In genomic region chr15:58424722-58425121, GRCh38 we compare ENCODE assay signal across 21 cellular contexts. TPM values are rescaled to one million over a fixed set of nuclear protein-coding genes. Genes with fewer than 3 reads are reported as not detected.
DNase-seq lines count a peak whose midpoint lies in the region; ATAC-seq, FAIRE-seq and TF ChIP-seq lines count a peak whose summit lies in the region.
"Had no signal": no experiment of that assay in that cellular context is flagged by ENCODE, and none has a peak within 500 bp of the region (broad histone marks: within the 10 kb centered on the region; RNA-seq: fewer than 3 reads in every experiment).

No MANE protein-coding gene starts in this region.

- intact Hi-C loops in GM12878 (cut with micrococcal nuclease; ENCODE audit: unreplicated experiment) = no loop called here
- intact Hi-C loops in right lobe of liver (cut with DNase I) = no loop called here

- peak overlapping the region; percentile 36; the same call in 1 of the 2 replicates for H3K27ac ChIP-seq in C4-2B
- H3K27ac ChIP-seq in GM12878 (ENCODE audit: control insufficient read depth, insufficient read depth) = no peak overlapping the region
- peak overlapping the region; percentile 7 for H3K27ac ChIP-seq in hepatocyte
- H3K27ac ChIP-seq in right lobe of liver = peak overlapping the region; percentile 12 to 93 (median 60)

- CTCF ChIA-PET in GM12878 (lab: Yijun Ruan, JAX) = interaction anchor here (1.2 kb wide), 1 partner anchor 116 kb away, joined by 3 read pairs; no protein-coding TSS in a partner anchor

- H3K9me2 ChIP-seq in hepatocyte (replicated peaks; ENCODE audit: insufficient read depth) = no peaks in the 10 kb centered on the region

- POLR2A ChIA-PET in GM12878 (lab: Charles Lee) = interaction anchor here (0.7 kb wide), 1 partner anchor 72 kb away, joined by 3 read pairs; no protein-coding TSS in a partner anchor

- H3K27me3 ChIP-seq in GM12878 (replicated peaks in 1 of 2; ENCODE audit: control insufficient read depth in 2 of 2, insufficient read depth in 2 of 2, low read length in 1 of 2) (no peaks in the 10 kb centered on the region), hepatocyte (no peaks in the 10 kb centered on the region), right lobe of liver (no peaks in the 10 kb centered on the region)

- no peak overlapping the region for H3K4me2 ChIP-seq in GM12878 (ENCODE audit: control insufficient read depth, insufficient read depth)
- no peak overlapping the region for H3K4me2 ChIP-seq in hepatocyte
- H3K4me2 ChIP-seq: GM23338 had no signal

- no peak for TF ChIP-seq RAD21 in GM12878 (IDR thresholded peaks at IDR 0.05; ENCODE audit: insufficient read depth, low read depth, low read length)

- ATAC-seq in GM12878 (no peak), right lobe of liver (no peak), GM21515 (IDR thresholded peaks at IDR 0.05; ENCODE audit: unreplicated experiment) (no peak)
- ATAC-seq: CD8-positive, alpha-beta T cell; GM23338; HCT116 had no signal

- in situ Hi-C loops in GM12878 (cut with MboI) = no loop called here

- H2AFZ ChIP-seq in GM12878 (ENCODE audit: control insufficient read depth, low read depth, low read length) (0 out of 2 replicates have a peak overlapping the region, but pooled peaks have one; percentile 16), hepatocyte (no peak overlapping the region)

- WGBS in GM12878 (ENCODE audit: insufficient coverage, insufficient replicate concordance, low lambda C conversion rate, missing lambda C conversion rate) = 80% methylated on average over 5 of the region's 5 CpGs
- 71% methylated on average over 5 of the region's 5 CpGs for WGBS in hepatocyte (ENCODE audit: low lambda C conversion rate, missing lambda C conversion rate)
- 49% methylated on average over 5 of the region's 5 CpGs for WGBS in right lobe of liver (ENCODE audit: insufficient coverage, low coverage, low lambda C conversion rate, missing lambda C conversion rate)

- no TSS peak for BruUV-seq in GM12878 (replicated peaks; lab: Mats Ljungman, UMichigan)

- no peak for FAIRE-seq in GM12878 (lab: Jason Lieb, UNC)
- FAIRE-seq: G401.6, GM18507 had no signal

- H3K79me2 ChIP-seq in GM12878 (ENCODE audit: control insufficient read depth, insufficient read depth, low read length) = no peaks in the 10 kb centered on the region
- H3K79me2 ChIP-seq in hepatocyte = no peaks in the 10 kb centered on the region

- H3K4me3 ChIP-seq in GM12878 = no peak overlapping the region
- H3K4me3 ChIP-seq in hepatocyte = no peak overlapping the region
- H3K4me3 ChIP-seq in right lobe of liver = no peak overlapping the region
- H3K4me3 ChIP-seq: GM23338 had no signal

- RAD21 ChIA-PET in GM12878 (lab: Charles Lee; ENCODE audit: unreplicated experiment) = no interaction called here

- TF ChIP-seq POLR2A in GM12878 (IDR thresholded peaks at IDR 0.05; ENCODE audit: low read depth, low read length) = no peak
- TF ChIP-seq POLR2A in right lobe of liver (IDR thresholded peaks at IDR 0.05) = no peak

- H3K4me1 ChIP-seq in GM12878 (ENCODE audit: control insufficient read depth, insufficient read depth, low read length) (peaks cover 12% of the 10 kb centered on the region; the same call in 1 of the 2 replicates), hepatocyte (ENCODE audit: insufficient read depth) (peaks cover 12% of the 10 kb centered on the region), right lobe of liver (peaks cover 0 to 78% (median 26%) of the 10 kb centered on the region in 4 donors)

- H4K20me1 ChIP-seq in GM12878 (ENCODE audit: control insufficient read depth, insufficient read depth) (no peaks in the 10 kb centered on the region), hepatocyte (ENCODE audit: insufficient read depth, poor library complexity, severe bottlenecking) (no peaks in the 10 kb centered on the region)

- SMC1A ChIA-PET in GM12878 (lab: Charles Lee; ENCODE audit: uncharacterized antibody, unreplicated experiment) = no interaction called here

- H3K9ac ChIP-seq in GM12878 (ENCODE audit: control insufficient read depth, insufficient read depth, low read length) = no peak overlapping the region

- no peaks in the 10 kb centered on the region for H3K9me3 ChIP-seq in GM12878 (replicated peaks; ENCODE audit: control insufficient read depth, insufficient read depth, low read length)
- no peaks in the 10 kb centered on the region for H3K9me3 ChIP-seq in hepatocyte (ENCODE audit: low read depth)
- H3K9me3 ChIP-seq in right lobe of liver = no peaks in the 10 kb centered on the region
- H3K9me3 ChIP-seq: Caco-2 had no signal

- no peaks in the 10 kb centered on the region for H3K36me3 ChIP-seq in GM12878 (ENCODE audit: control insufficient read depth in 2 of 2, insufficient read depth in 2 of 2, low read length in 1 of 2)
- no peaks in the 10 kb centered on the region for H3K36me3 ChIP-seq in hepatocyte (replicated peaks; ENCODE audit: insufficient read depth, low read depth)
- no peaks in the 10 kb centered on the region for H3K36me3 ChIP-seq in right lobe of liver

- TF ChIP-seq CTCF in C4-2B (conservative IDR thresholded peaks at IDR 0.05) = no peak
- TF ChIP-seq CTCF in GM12878 (IDR thresholded peaks at IDR 0.05 in 2 of 3, conservative IDR thresholded peaks at IDR 0.05 in 1 of 3; ENCODE audit: control insufficient read depth in 2 of 3, extremely low read depth in 1 of 3, insufficient read depth in 1 of 3, low read depth in 3 of 3, low read length in 3 of 3) = no peak
- TF ChIP-seq CTCF in hepatocyte (IDR thresholded peaks at IDR 0.05; ENCODE audit: poor library complexity) = no peak
- TF ChIP-seq CTCF in right lobe of liver (IDR thresholded peaks at IDR 0.05) = no peak
- TF ChIP-seq CTCF in GM20000 (IDR thresholded peaks at IDR 0.05; ENCODE audit: extremely low read depth, missing control alignments) = no peak

- DNase-seq in GM12878 (ENCODE audit: low read depth, low spot score) (no peak), hepatocyte (ENCODE audit: low spot score) (no peak), right lobe of liver (no peak), NCI-H2081 treated with DMSO at 0.1 percent for 48 hours (lab: John Stamatoyannopoulos, UW) (no peak), GM20000 (ENCODE audit: low spot score) (no peak)
- no peak for DNase-seq in activated CD8-positive, alpha-beta memory T cell treated with anti-CD3 and anti-CD28 coated beads, Interleukin-2, amount 50 U/mL, for 48 hours
- DNase-seq: 8988T; C1 segment of cervical spinal cord; CD4-positive, CD25-positive, alpha-beta regulatory T cell; CD8-positive, alpha-beta T cell; DMS153; DND-41; H9 had no signal

- TF ChIP-seq EP300 in GM12878 (IDR thresholded peaks at IDR 0.05; ENCODE audit: borderline replicate concordance in 1 of 2, control insufficient read depth in 1 of 2, low read depth in 2 of 2, low read length in 2 of 2) = no peak

TF ChIP-seq in GM12878, 131 proteins besides CTCF, POLR2A, EP300 and RAD21 (continues in another document):
- TF ChIP-seq TARDBP (IDR thresholded peaks at IDR 0.05; ENCODE audit: borderline replicate concordance) (no peak), TAF1 (IDR thresholded peaks at IDR 0.05; ENCODE audit: borderline replicate concordance, low read depth, low read length) (no peak), MTA2 (IDR thresholded peaks at IDR 0.05; ENCODE audit: low read depth) (no peak), BCL11A (IDR thresholded peaks at IDR 0.05; ENCODE audit: low read depth, low read length) (no peak), CHD4 (IDR thresholded peaks at IDR 0.05) (no peak), EGR1 (IDR thresholded peaks at IDR 0.05; ENCODE audit: borderline replicate concordance in 1 of 2, low read depth in 2 of 2, low read length in 2 of 2) (no peak), BHLHE40 (IDR thresholded peaks at IDR 0.05; ENCODE audit: borderline replicate concordance in 1 of 2, low read depth in 2 of 2, low read length in 1 of 2) (no peak), EZH2 (IDR thresholded peaks at IDR 0.05; ENCODE audit: borderline replicate concordance, control insufficient read depth, low read depth, low read length) (no peak), KAT2A (conservative IDR thresholded peaks at IDR 0.05; ENCODE audit: control insufficient read depth, low read depth, low read length) (no peak), NBN (IDR thresholded peaks at IDR 0.05) (no peak), NKRF (conservative IDR thresholded peaks at IDR 0.05) (no peak)

RNA-seq across cellular contexts. Expression of gene LIPC, which starts 7.1 kb away (rescaled TPM):
- total RNA-seq in GM12878 (2013; cell fraction: nucleolus; rRNA removed) = 2.2 and 2.5 TPM in 2 replicates
- total RNA-seq in GM12878 (2014; rRNA removed) = 0.11 and 0.23 TPM in 2 replicates
- total RNA-seq in GM12878 (2014; rRNA removed; fragmentation: Illumina TruSeq; extraction: Trizol) = 0.28 and 0.31 TPM in 2 replicates
- total RNA-seq in GM12878 (2021) = 0.18 TPM in 1 of 2 replicates, not detected in the other
- not detected for polyA plus RNA-seq in GM12878 (2011; ENCODE audit: low read depth)
- 0.07 and 0.10 TPM in 2 replicates for polyA plus RNA-seq in GM12878 (2011; rRNA removed)
- 0.18 and 0.21 TPM in 2 replicates for polyA plus RNA-seq in GM12878 (2011; cell fraction: cytosol; rRNA removed)
- 0.15 and 0.34 TPM in 2 replicates for polyA plus RNA-seq in GM12878 (2011; cell fraction: nucleus; rRNA removed)
- 0.15 and 0.24 TPM in 2 replicates for polyA plus RNA-seq in GM12878 (2012)
- polyA plus RNA-seq in GM12878 (2014; fragmentation: Illumina TruSeq; extraction: Trizol) = 0.16 TPM in 1 of 2 replicates, not detected in the other
- under 1 TPM; 0.06 to 0.09 TPM for polyA plus RNA-seq in GM12878 (2014; fragmentation: Nextera tagmentation; extraction: Ambion mirVana)
- 0.14 and 0.18 TPM in 2 replicates for polyA plus RNA-seq in GM12878 (2014; rRNA removed)
- under 1 TPM in 1 of 2 experiments, not detected in 1; 0.07 TPM for polyA plus RNA-seq in GM12878 (2016; fragmentation: Nextera tagmentation; extraction: Ambion mirVana)
- polyA minus RNA-seq in GM12878 (2011; rRNA and poly(A)+ RNA removed) = 0.21 TPM in 1 of 2 replicates, not detected in the other
- not detected in 2 replicates for polyA minus RNA-seq in GM12878 (2011; cell fraction: cytosol; rRNA and poly(A)+ RNA removed)
- 0.60 TPM in 1 of 2 replicates, not detected in the other for polyA minus RNA-seq in GM12878 (2011; cell fraction: nucleus; rRNA and poly(A)+ RNA removed)
- 64.8 and 67.7 TPM in 2 replicates for total RNA-seq in hepatocyte
- 34.3 and 37.0 TPM in 2 replicates for polyA plus RNA-seq in hepatocyte
- 100 to 1,000 TPM in 2 of 6 experiments, 10 to 100 TPM in 4; 31.1 to 213 (median 86.1) TPM for total RNA-seq in right lobe of liver
- total RNA-seq: A673, GM23338, H9 had no signal
- polyA plus RNA-seq: GM23338 had no signal

Comparison
In these comparisons a context has a peak if more than half of its experiments do, and no peak if none do; other contexts are left out.
1. RNA of gene LIPC, which starts 7.1 kb away (total RNA-seq): 31.1 to 213 TPM in right lobe of liver and 64.8 to 67.7 TPM in hepatocyte; 0.11 to 2.5 TPM in GM12878; every median in the first group is over 4 times any median in the second.